1 cellular context compared by ENCODE assay signal in the genomic region with DNA sequence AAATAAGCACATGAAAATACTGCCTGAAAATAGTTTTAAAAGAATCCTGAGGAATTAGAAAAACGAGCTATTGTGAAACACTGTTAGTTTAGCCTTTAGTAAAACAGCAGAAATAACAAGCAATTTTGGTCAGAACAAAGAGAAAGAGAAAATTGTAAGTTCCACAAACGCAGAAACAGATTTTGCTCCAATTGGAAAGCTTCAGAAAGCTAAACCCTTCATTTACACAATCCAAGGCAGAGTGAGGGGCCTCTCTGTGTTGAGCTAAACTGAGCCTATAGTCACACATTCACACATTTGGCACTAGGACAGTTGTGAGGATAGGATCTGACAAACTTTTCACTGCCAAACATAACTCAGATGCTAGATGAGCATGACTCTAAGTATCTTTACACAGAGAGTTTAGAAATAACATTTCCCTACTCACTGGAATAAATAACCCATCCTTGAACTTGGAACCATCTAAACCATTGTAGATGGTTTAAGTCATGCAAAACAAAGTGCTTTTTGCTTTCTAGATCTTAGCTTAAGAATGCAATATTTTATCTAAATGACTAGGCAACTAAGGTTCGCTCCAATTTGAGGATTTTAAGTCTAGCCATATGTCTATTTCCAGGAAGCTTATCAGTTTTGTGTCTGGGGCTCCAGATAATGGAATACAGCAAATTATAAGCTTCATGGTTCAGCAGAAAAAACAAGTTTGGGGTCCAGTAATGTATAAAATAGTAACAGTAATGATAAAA.
TF ChIP-seq lines count a peak whose summit lies in the region.

No MANE protein-coding gene starts in this region.

TF ChIP-seq in HepG2, 621 proteins besides CTCF, POLR2A, EP300 and RAD21 (continued from another document and continues in another):
- TF ChIP-seq ZNF740 (CRISPR knock-in tag; IDR thresholded peaks at IDR 0.05) (no peak), NFYC (CRISPR knock-in tag; IDR thresholded peaks at IDR 0.05) (no peak), ZNF644 (CRISPR knock-in tag; IDR thresholded peaks at IDR 0.05; ENCODE audit: low read depth) (peak; percentile 33; the same call in 1 of the 2 replicates), ZNF773 (CRISPR knock-in tag; IDR thresholded peaks at IDR 0.05; ENCODE audit: borderline replicate concordance) (no peak), ARID5B (CRISPR knock-in tag; IDR thresholded peaks at IDR 0.05) (peak; percentile 84), E2F5 (CRISPR knock-in tag; conservative IDR thresholded peaks at IDR 0.05) (no peak), ZNF562 (CRISPR knock-in tag; IDR thresholded peaks at IDR 0.05; ENCODE audit: borderline replicate concordance) (no peak), ZFY (CRISPR knock-in tag; IDR thresholded peaks at IDR 0.05) (no peak), FOXM1 (CRISPR knock-in tag; IDR thresholded peaks at IDR 0.05) (no peak), MIER2 (CRISPR knock-in tag; IDR thresholded peaks at IDR 0.05) (no peak), ZGPAT (CRISPR knock-in tag; IDR thresholded peaks at IDR 0.05) (peak; percentile 62; the same call in 1 of the 2 replicates), MED1 (CRISPR knock-in tag; IDR thresholded peaks at IDR 0.05) (peak; percentile 87), FOXO4 (CRISPR knock-in tag; conservative IDR thresholded peaks at IDR 0.05) (no peak), THAP11 (CRISPR knock-in tag; IDR thresholded peaks at IDR 0.05) (0 out of 2 replicates have a peak, but pooled peaks have one; percentile 21), ZNF576 (CRISPR knock-in tag; IDR thresholded peaks at IDR 0.05) (no peak), IRF2 (CRISPR knock-in tag; IDR thresholded peaks at IDR 0.05) (peak; percentile 68; the same call in 1 of the 2 replicates), ZNF20 (CRISPR knock-in tag; IDR thresholded peaks at IDR 0.05) (no peak), ZBTB8A (CRISPR knock-in tag; IDR thresholded peaks at IDR 0.05; ENCODE audit: borderline replicate concordance, low read depth) (no peak), HOXA5 (CRISPR knock-in tag; IDR thresholded peaks at IDR 0.05) (no peak), ZNF235 (CRISPR knock-in tag; IDR thresholded peaks at IDR 0.05; ENCODE audit: borderline replicate concordance) (no peak), ZSCAN9 (CRISPR knock-in tag; IDR thresholded peaks at IDR 0.05; ENCODE audit: borderline replicate concordance) (peak; percentile 93), ZNF790 (CRISPR knock-in tag; IDR thresholded peaks at IDR 0.05; ENCODE audit: borderline replicate concordance) (no peak), SIN3B (IDR thresholded peaks at IDR 0.05; ENCODE audit: low read length) (no peak), THAP7 (CRISPR knock-in tag; IDR thresholded peaks at IDR 0.05) (no peak), TFDP2 (CRISPR knock-in tag; IDR thresholded peaks at IDR 0.05) (no peak), SIX1 (CRISPR knock-in tag; IDR thresholded peaks at IDR 0.05; ENCODE audit: borderline replicate concordance) (no peak), ZNF660 (CRISPR knock-in tag; IDR thresholded peaks at IDR 0.05; ENCODE audit: borderline replicate concordance, low read depth) (no peak), FOSL1 (CRISPR knock-in tag; IDR thresholded peaks at IDR 0.05; ENCODE audit: borderline replicate concordance) (no peak), GATAD1 (CRISPR knock-in tag; IDR thresholded peaks at IDR 0.05) (0 out of 2 replicates have a peak, but pooled peaks have one; percentile 33), HES4 (CRISPR knock-in tag; IDR thresholded peaks at IDR 0.05; ENCODE audit: borderline replicate concordance) (no peak), ZNF451 (CRISPR knock-in tag; IDR thresholded peaks at IDR 0.05) (no peak), SATB2 (CRISPR knock-in tag; IDR thresholded peaks at IDR 0.05) (no peak), ZBTB7A (CRISPR knock-in tag; IDR thresholded peaks at IDR 0.05) (no peak), GFI1 (CRISPR knock-in tag; IDR thresholded peaks at IDR 0.05; ENCODE audit: borderline replicate concordance) (peak; percentile 61; the same call in 1 of the 2 replicates), ZNF678 (CRISPR knock-in tag; IDR thresholded peaks at IDR 0.05) (no peak), ETV6 (CRISPR knock-in tag; conservative IDR thresholded peaks at IDR 0.05) (no peak), FOXK1 (CRISPR knock-in tag; IDR thresholded peaks at IDR 0.05; ENCODE audit: borderline replicate concordance, low read depth) (0 out of 2 replicates have a peak, but pooled peaks have one; percentile 26), ZKSCAN8 (CRISPR knock-in tag; IDR thresholded peaks at IDR 0.05; ENCODE audit: borderline replicate concordance) (0 out of 2 replicates have a peak, but pooled peaks have one; percentile 31), CEBPG (CRISPR knock-in tag; IDR thresholded peaks at IDR 0.05) (peak; percentile 63), ZMYM4 (CRISPR knock-in tag; IDR thresholded peaks at IDR 0.05) (no peak), ARNT (IDR thresholded peaks at IDR 0.05) (no peak), RARA (CRISPR knock-in tag; IDR thresholded peaks at IDR 0.05) (peak; percentile 58; the same call in 1 of the 2 replicates), MATR3 (CRISPR knock-in tag; IDR thresholded peaks at IDR 0.05) (no peak), PCBP1 (IDR thresholded peaks at IDR 0.05; ENCODE audit: borderline replicate concordance, low read depth, low read length) (no peak)
- TF ChIP-seq, protein P1, sequence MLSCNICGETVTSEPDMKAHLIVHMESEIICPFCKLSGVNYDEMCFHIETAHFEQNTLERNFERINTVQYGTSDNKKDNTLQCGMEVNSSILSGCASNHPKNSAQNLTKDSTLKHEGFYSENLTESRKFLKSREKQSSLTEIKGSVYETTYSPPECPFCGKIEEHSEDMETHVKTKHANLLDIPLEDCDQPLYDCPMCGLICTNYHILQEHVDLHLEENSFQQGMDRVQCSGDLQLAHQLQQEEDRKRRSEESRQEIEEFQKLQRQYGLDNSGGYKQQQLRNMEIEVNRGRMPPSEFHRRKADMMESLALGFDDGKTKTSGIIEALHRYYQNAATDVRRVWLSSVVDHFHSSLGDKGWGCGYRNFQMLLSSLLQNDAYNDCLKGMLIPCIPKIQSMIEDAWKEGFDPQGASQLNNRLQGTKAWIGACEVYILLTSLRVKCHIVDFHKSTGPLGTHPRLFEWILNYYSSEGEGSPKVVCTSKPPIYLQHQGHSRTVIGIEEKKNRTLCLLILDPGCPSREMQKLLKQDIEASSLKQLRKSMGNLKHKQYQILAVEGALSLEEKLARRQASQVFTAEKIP (CRISPR knock-in tag; IDR thresholded peaks at IDR 0.05; ENCODE audit: borderline replicate concordance): no peak
- TF ChIP-seq, protein P2, sequence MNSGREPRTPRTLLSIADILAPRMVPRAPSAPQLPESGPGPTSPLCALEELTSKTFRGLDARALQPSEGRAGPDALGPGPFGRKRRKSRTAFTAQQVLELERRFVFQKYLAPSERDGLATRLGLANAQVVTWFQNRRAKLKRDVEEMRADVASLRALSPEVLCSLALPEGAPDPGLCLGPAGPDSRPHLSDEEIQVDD (CRISPR knock-in tag; IDR thresholded peaks at IDR 0.05; ENCODE audit: borderline replicate concordance): no peak
- TF ChIP-seq, protein P3, sequence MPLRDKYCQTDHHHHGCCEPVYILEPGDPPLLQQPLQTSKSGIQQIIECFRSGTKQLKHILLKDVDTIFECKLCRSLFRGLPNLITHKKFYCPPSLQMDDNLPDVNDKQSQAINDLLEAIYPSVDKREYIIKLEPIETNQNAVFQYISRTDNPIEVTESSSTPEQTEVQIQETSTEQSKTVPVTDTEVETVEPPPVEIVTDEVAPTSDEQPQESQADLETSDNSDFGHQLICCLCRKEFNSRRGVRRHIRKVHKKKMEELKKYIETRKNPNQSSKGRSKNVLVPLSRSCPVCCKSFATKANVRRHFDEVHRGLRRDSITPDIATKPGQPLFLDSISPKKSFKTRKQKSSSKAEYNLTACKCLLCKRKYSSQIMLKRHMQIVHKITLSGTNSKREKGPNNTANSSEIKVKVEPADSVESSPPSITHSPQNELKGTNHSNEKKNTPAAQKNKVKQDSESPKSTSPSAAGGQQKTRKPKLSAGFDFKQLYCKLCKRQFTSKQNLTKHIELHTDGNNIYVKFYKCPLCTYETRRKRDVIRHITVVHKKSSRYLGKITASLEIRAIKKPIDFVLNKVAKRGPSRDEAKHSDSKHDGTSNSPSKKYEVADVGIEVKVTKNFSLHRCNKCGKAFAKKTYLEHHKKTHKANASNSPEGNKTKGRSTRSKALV (CRISPR knock-in tag; IDR thresholded peaks at IDR 0.05): no peak
- TF ChIP-seq, protein P4, sequence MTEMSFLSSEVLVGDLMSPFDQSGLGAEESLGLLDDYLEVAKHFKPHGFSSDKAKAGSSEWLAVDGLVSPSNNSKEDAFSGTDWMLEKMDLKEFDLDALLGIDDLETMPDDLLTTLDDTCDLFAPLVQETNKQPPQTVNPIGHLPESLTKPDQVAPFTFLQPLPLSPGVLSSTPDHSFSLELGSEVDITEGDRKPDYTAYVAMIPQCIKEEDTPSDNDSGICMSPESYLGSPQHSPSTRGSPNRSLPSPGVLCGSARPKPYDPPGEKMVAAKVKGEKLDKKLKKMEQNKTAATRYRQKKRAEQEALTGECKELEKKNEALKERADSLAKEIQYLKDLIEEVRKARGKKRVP (CRISPR knock-in tag; IDR thresholded peaks at IDR 0.05): no peak
